In genomic region chr10:99595236-99595635, GRCh38 we compare ENCODE assay signal across 23 cellular contexts.
"Had no signal": no experiment of that assay in that cellular context is flagged by ENCODE, and none has a peak within 500 bp of the region (broad histone marks: within the 10 kb centered on the region; RNA-seq: fewer than 3 reads in every experiment).

No MANE protein-coding gene starts in this region.

- H3K9me3 ChIP-seq: heart left ventricle, left ventricle myocardium inferior, pancreas, right atrium auricular region, spleen, uterus had no signal

- ATAC-seq: heart left ventricle; naive thymus-derived CD4-positive, alpha-beta T cell; pancreas had no signal

- H3K36me3 ChIP-seq: brain microvascular endothelial cell, heart left ventricle, left ventricle myocardium inferior, pancreas, right atrium auricular region, spleen, uterus, WERI-Rb-1 had no signal

- H3K4me3 ChIP-seq: heart left ventricle, left ventricle myocardium inferior, lung, pancreas, right atrium auricular region, spleen, uterus had no signal

- H3K27me3 ChIP-seq: brain microvascular endothelial cell, heart left ventricle, pancreas, right atrium auricular region, spleen, uterus had no signal

- DNase-seq: activated CD4-positive, alpha-beta memory T cell treated with anti-CD3 and anti-CD28 coated beads, Interleukin-2, amount 10 ng/mL, durations not matched to agents 7 days and 5 days; activated CD4-positive, alpha-beta T cell treated with anti-CD3 and anti-CD28 coated beads, Interleukin-2, amount 10 ng/mL, durations not matched to agents 7 days and 5 days; activated CD4-positive, CD25-positive, alpha-beta regulatory T cell treated with anti-CD3 and anti-CD28 coated beads, Interleukin-2, amount 50 U/mL, for 72 hours; activated CD8-positive, alpha-beta memory T cell treated with anti-CD3 and anti-CD28 coated beads, Interleukin-2, amount 50 U/mL, for 48 hours; activated gamma-delta T cell; activated naive CD4-positive, alpha-beta T cell treated with anti-CD3 and anti-CD28 coated beads, Interleukin-2, amount 50 U/mL, for 16 hours; activated T-cell treated with anti-CD3 and anti-CD28 coated beads, Interleukin-2, amount 50 U/mL, for 24 hours; amniotic stem cell; brain microvascular endothelial cell; heart left ventricle; kidney glomerular epithelial cell; left ventricle myocardium inferior; naive thymus-derived CD4-positive, alpha-beta T cell; pancreas; spleen; stimulated activated naive CD4-positive, alpha-beta T cell; SW 1271; T-helper 9 cell; uterus; WERI-Rb-1 had no signal

- H3K27ac ChIP-seq: brain microvascular endothelial cell, epithelial cell of prostate, heart left ventricle, left ventricle myocardium inferior, pancreas, right atrium auricular region, spleen, uterus, WERI-Rb-1 had no signal

- H3K4me1 ChIP-seq: heart left ventricle, left ventricle myocardium inferior, pancreas, right atrium auricular region, uterus had no signal
